Comparison of ENCODE assay signal across 31 cellular contexts in the genomic region with DNA sequence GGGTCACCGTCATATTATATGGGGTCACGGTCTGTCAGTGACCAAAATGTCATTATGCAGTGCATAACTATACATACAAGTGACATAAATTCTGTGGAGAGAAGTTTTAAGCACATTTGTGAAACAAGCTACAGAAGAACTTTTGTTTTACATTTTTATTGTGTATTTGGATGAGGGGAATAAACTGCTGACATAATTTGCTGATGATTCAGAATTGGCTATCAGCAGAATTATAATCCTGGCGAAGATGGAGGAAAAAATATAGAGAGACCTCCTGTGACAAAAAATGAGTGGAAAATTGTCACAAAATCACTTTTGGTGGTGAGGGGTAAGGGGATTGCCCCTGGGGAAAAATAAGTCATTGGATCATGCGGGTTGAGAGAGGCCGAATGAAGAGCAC.
"Had no signal": no experiment of that assay in that cellular context is flagged by ENCODE, and none has a peak within 500 bp of the region (broad histone marks: within the 10 kb centered on the region; RNA-seq: fewer than 3 reads in every experiment).

No MANE protein-coding gene starts in this region.

- H3K4me2 ChIP-seq: neural progenitor cell had no signal

- H3K27me3 Mint-ChIP-seq: activated CD4-positive, alpha-beta T cell treated with anti-CD3 and anti-CD28 coated beads, Interleukin-2, amount 10 ng/mL, durations not matched to agents 7 days and 5 days; activated naive CD4-positive, alpha-beta T cell treated with anti-CD3 and anti-CD28 coated beads, Interleukin-2, amount 50 U/mL, for 24 hours; naive thymus-derived CD4-positive, alpha-beta T cell had no signal

- H3K9me3 ChIP-seq: adrenal gland, ascending aorta, colonic mucosa, esophagus muscularis mucosa, sigmoid colon, thyroid gland had no signal

- H3K27ac ChIP-seq: adrenal gland, ascending aorta, colonic mucosa, dorsolateral prefrontal cortex, esophagus muscularis mucosa, neural progenitor cell, spleen, thyroid gland, WERI-Rb-1 had no signal

- H3K4me3 ChIP-seq: adrenal gland, ascending aorta, colonic mucosa, dorsolateral prefrontal cortex, esophagus muscularis mucosa, neural progenitor cell, sigmoid colon, spleen, thyroid gland had no signal

- DNase-seq: activated CD4-positive, alpha-beta T cell treated with anti-CD3 and anti-CD28 coated beads, Interleukin-2, amount 10 ng/mL, durations not matched to agents 7 days and 5 days; activated CD4-positive, CD25-positive, alpha-beta regulatory T cell treated with anti-CD3 and anti-CD28 coated beads, Interleukin-2, amount 50 U/mL, for 72 hours; activated CD8-positive, alpha-beta memory T cell treated with anti-CD3 and anti-CD28 coated beads, Interleukin-2, amount 10 ng/mL, durations not matched to agents 7 days and 5 days; activated CD8-positive, alpha-beta T cell treated with anti-CD3 and anti-CD28 coated beads for 36 hours; activated gamma-delta T cell; activated T-cell treated with anti-CD3 and anti-CD28 coated beads for 4 hours; adrenal gland; colonic mucosa; dorsolateral prefrontal cortex; effector memory CD8-positive, alpha-beta T cell; glutamatergic neuron; left cardiac atrium; mesendoderm; naive thymus-derived CD4-positive, alpha-beta T cell; posterior cingulate gyrus; sigmoid colon; spleen; stimulated activated CD4-positive, alpha-beta T cell treated with anti-CD3 and anti-CD28 coated beads, Interleukin-4, amount 100 ng/mL, for 1 hour; stimulated activated naive CD4-positive, alpha-beta T cell treated with Interleukin-2 at 50 U/mL for 16 hours; substantia nigra; T-helper 1 cell; thyroid gland; WERI-Rb-1 had no signal

- H3K9ac ChIP-seq: neural progenitor cell had no signal

- H3K4me1 ChIP-seq: colonic mucosa, neural progenitor cell had no signal

- H3K27ac Mint-ChIP-seq: activated CD4-positive, alpha-beta T cell treated with anti-CD3 and anti-CD28 coated beads, Interleukin-2, amount 10 ng/mL, durations not matched to agents 7 days and 5 days; activated CD8-positive, alpha-beta memory T cell treated with anti-CD3 and anti-CD28 coated beads, Interleukin-2, amount 10 ng/mL, durations not matched to agents 7 days and 5 days; activated CD8-positive, alpha-beta T cell treated with anti-CD3 and anti-CD28 coated beads for 36 hours; activated naive CD4-positive, alpha-beta T cell treated with anti-CD3 and anti-CD28 coated beads, Interleukin-2, amount 50 U/mL, for 24 hours; effector memory CD8-positive, alpha-beta T cell; naive thymus-derived CD4-positive, alpha-beta T cell; neural progenitor cell had no signal

- H2AFZ ChIP-seq: neural progenitor cell had no signal

- ATAC-seq: activated CD8-positive, alpha-beta memory T cell treated with anti-CD3 and anti-CD28 coated beads, Interleukin-2, amount 10 ng/mL, durations not matched to agents 7 days and 5 days; activated CD8-positive, alpha-beta T cell treated with anti-CD3 and anti-CD28 coated beads for 36 hours; effector memory CD8-positive, alpha-beta T cell; naive thymus-derived CD4-positive, alpha-beta T cell had no signal

- H3K9me3 Mint-ChIP-seq: activated CD8-positive, alpha-beta T cell treated with anti-CD3 and anti-CD28 coated beads for 36 hours; activated naive CD4-positive, alpha-beta T cell treated with anti-CD3 and anti-CD28 coated beads, Interleukin-2, amount 50 U/mL, for 24 hours; central memory CD8-positive, alpha-beta T cell; effector memory CD8-positive, alpha-beta T cell; neural progenitor cell had no signal

- H3K27me3 ChIP-seq: adrenal gland, ascending aorta, colonic mucosa, esophagus muscularis mucosa, neural progenitor cell, sigmoid colon, spleen, thyroid gland had no signal

- H3K4me1 Mint-ChIP-seq: activated CD4-positive, alpha-beta T cell treated with anti-CD3 and anti-CD28 coated beads, Interleukin-2, amount 10 ng/mL, durations not matched to agents 7 days and 5 days; activated CD8-positive, alpha-beta memory T cell treated with anti-CD3 and anti-CD28 coated beads, Interleukin-2, amount 10 ng/mL, durations not matched to agents 7 days and 5 days; central memory CD8-positive, alpha-beta T cell had no signal

- H3K36me3 ChIP-seq: adrenal gland, ascending aorta, colonic mucosa, esophagus muscularis mucosa, neural progenitor cell, sigmoid colon, spleen, thyroid gland, WERI-Rb-1 had no signal

- H3K36me3 Mint-ChIP-seq: activated CD8-positive, alpha-beta memory T cell treated with anti-CD3 and anti-CD28 coated beads, Interleukin-2, amount 10 ng/mL, durations not matched to agents 7 days and 5 days; activated naive CD4-positive, alpha-beta T cell treated with anti-CD3 and anti-CD28 coated beads, Interleukin-2, amount 50 U/mL, for 24 hours; neural progenitor cell had no signal

- H3K4me3 Mint-ChIP-seq: activated CD4-positive, alpha-beta T cell treated with anti-CD3 and anti-CD28 coated beads, Interleukin-2, amount 10 ng/mL, durations not matched to agents 7 days and 5 days; activated CD8-positive, alpha-beta memory T cell treated with anti-CD3 and anti-CD28 coated beads, Interleukin-2, amount 10 ng/mL, durations not matched to agents 7 days and 5 days; activated CD8-positive, alpha-beta T cell treated with anti-CD3 and anti-CD28 coated beads for 36 hours; activated naive CD4-positive, alpha-beta T cell treated with anti-CD3 and anti-CD28 coated beads, Interleukin-2, amount 50 U/mL, for 24 hours; central memory CD8-positive, alpha-beta T cell; effector memory CD8-positive, alpha-beta T cell; naive thymus-derived CD4-positive, alpha-beta T cell; neural progenitor cell had no signal

- FAIRE-seq: frontal cortex, islet of Langerhans, TTC549 had no signal
